1 cellular context compared by ENCODE assay signal in genomic region chr17:67717624-67718324, GRCh38.
TF ChIP-seq lines count a peak whose summit lies in the region.

TSS of gene NOL11 (plus strand) at chr17:67717936. CDS start at chr17:67717948, 12 bp downstream.

TF ChIP-seq in K562, 482 proteins besides CTCF, POLR2A, EP300 and RAD21 (continued from another document and continues in another):
- TF ChIP-seq ZHX1 (conservative IDR thresholded peaks at IDR 0.05; ENCODE audit: low read length): peak; percentile 86; the same call in 1 of the 2 replicates
- TF ChIP-seq CEBPZ (IDR thresholded peaks at IDR 0.05; ENCODE audit: borderline replicate concordance, low read depth, low read length): no peak
- TF ChIP-seq ZNF780A (CRISPR knock-in tag; IDR thresholded peaks at IDR 0.05): no peak
- TF ChIP-seq ZNF217 (CRISPR knock-in tag; IDR thresholded peaks at IDR 0.05): no peak
- TF ChIP-seq GTF3C2 (IDR thresholded peaks at IDR 0.05; ENCODE audit: borderline replicate concordance, extremely low read depth, insufficient read length): no peak
- no peak for TF ChIP-seq GATAD2B (IDR thresholded peaks at IDR 0.05; ENCODE audit: borderline replicate concordance)
- TF ChIP-seq, protein P1, sequence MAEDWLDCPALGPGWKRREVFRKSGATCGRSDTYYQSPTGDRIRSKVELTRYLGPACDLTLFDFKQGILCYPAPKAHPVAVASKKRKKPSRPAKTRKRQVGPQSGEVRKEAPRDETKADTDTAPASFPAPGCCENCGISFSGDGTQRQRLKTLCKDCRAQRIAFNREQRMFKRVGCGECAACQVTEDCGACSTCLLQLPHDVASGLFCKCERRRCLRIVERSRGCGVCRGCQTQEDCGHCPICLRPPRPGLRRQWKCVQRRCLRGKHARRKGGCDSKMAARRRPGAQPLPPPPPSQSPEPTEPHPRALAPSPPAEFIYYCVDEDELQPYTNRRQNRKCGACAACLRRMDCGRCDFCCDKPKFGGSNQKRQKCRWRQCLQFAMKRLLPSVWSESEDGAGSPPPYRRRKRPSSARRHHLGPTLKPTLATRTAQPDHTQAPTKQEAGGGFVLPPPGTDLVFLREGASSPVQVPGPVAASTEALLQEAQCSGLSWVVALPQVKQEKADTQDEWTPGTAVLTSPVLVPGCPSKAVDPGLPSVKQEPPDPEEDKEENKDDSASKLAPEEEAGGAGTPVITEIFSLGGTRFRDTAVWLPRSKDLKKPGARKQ (CRISPR knock-in tag; IDR thresholded peaks at IDR 0.05): no peak
- TF ChIP-seq, protein P2, sequence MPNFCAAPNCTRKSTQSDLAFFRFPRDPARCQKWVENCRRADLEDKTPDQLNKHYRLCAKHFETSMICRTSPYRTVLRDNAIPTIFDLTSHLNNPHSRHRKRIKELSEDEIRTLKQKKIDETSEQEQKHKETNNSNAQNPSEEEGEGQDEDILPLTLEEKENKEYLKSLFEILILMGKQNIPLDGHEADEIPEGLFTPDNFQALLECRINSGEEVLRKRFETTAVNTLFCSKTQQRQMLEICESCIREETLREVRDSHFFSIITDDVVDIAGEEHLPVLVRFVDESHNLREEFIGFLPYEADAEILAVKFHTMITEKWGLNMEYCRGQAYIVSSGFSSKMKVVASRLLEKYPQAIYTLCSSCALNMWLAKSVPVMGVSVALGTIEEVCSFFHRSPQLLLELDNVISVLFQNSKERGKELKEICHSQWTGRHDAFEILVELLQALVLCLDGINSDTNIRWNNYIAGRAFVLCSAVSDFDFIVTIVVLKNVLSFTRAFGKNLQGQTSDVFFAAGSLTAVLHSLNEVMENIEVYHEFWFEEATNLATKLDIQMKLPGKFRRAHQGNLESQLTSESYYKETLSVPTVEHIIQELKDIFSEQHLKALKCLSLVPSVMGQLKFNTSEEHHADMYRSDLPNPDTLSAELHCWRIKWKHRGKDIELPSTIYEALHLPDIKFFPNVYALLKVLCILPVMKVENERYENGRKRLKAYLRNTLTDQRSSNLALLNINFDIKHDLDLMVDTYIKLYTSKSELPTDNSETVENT (CRISPR knock-in tag; IDR thresholded peaks at IDR 0.05): peak; percentile 73; the same call in 1 of the 2 replicates
- TF ChIP-seq, protein P3, sequence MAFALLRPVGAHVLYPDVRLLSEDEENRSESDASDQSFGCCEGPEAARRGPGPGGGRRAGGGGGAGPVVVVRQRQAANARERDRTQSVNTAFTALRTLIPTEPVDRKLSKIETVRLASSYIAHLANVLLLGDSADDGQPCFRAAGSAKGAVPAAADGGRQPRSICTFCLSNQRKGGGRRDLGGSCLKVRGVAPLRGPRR (CRISPR knock-in tag; IDR thresholded peaks at IDR 0.05): no peak
- TF ChIP-seq ZNF239 (CRISPR knock-in tag; IDR thresholded peaks at IDR 0.05): no peak
- no peak for TF ChIP-seq ZNF197 (CRISPR knock-in tag; IDR thresholded peaks at IDR 0.05; ENCODE audit: low read depth)
- TF ChIP-seq, protein P4, sequence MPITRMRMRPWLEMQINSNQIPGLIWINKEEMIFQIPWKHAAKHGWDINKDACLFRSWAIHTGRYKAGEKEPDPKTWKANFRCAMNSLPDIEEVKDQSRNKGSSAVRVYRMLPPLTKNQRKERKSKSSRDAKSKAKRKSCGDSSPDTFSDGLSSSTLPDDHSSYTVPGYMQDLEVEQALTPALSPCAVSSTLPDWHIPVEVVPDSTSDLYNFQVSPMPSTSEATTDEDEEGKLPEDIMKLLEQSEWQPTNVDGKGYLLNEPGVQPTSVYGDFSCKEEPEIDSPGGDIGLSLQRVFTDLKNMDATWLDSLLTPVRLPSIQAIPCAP (CRISPR knock-in tag; IDR thresholded peaks at IDR 0.05; ENCODE audit: borderline replicate concordance): peak; percentile 74; the same call in 1 of the 2 replicates
- TF ChIP-seq EZH2 (IDR thresholded peaks at IDR 0.05; ENCODE audit: borderline replicate concordance, low read depth, low read length): no peak
- peak; percentile 3 to 48; a peak in 1 of 4 replicates for TF ChIP-seq SIN3A (IDR thresholded peaks at IDR 0.05; ENCODE audit: borderline replicate concordance in 2 of 2, control insufficient read depth in 1 of 2, low read depth in 2 of 2, low read length in 2 of 2)
- TF ChIP-seq HLTF (IDR thresholded peaks at IDR 0.05): no peak
- no peak for TF ChIP-seq ZBTB17 (CRISPR knock-in tag; IDR thresholded peaks at IDR 0.05)
- TF ChIP-seq ZNF695 (CRISPR knock-in tag; IDR thresholded peaks at IDR 0.05): no peak
- TF ChIP-seq, protein P5, sequence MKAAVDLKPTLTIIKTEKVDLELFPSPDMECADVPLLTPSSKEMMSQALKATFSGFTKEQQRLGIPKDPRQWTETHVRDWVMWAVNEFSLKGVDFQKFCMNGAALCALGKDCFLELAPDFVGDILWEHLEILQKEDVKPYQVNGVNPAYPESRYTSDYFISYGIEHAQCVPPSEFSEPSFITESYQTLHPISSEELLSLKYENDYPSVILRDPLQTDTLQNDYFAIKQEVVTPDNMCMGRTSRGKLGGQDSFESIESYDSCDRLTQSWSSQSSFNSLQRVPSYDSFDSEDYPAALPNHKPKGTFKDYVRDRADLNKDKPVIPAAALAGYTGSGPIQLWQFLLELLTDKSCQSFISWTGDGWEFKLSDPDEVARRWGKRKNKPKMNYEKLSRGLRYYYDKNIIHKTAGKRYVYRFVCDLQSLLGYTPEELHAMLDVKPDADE (conservative IDR thresholded peaks at IDR 0.05; ENCODE audit: control insufficient read depth, low read depth, low read length): no peak; the same call in 1 of the 2 replicates
- TF ChIP-seq LEF1 (IDR thresholded peaks at IDR 0.05): peak; percentile 19; the same call in 1 of the 2 replicates
- no peak for TF ChIP-seq ZNF280B (CRISPR knock-in tag; IDR thresholded peaks at IDR 0.05)
- TF ChIP-seq MAFK (IDR thresholded peaks at IDR 0.05; ENCODE audit: low read length): no peak
- TF ChIP-seq NFRKB (IDR thresholded peaks at IDR 0.05; ENCODE audit: low read depth): peak; percentile 85
- peak; percentile 80 to 84 for TF ChIP-seq NRF1 (conservative IDR thresholded peaks at IDR 0.05 in 1 of 2, IDR thresholded peaks at IDR 0.05 in 1 of 2)
- TF ChIP-seq ATF1 (CRISPR knock-in tag; IDR thresholded peaks at IDR 0.05): no peak
- TF ChIP-seq ATF1 (tag; IDR thresholded peaks at IDR 0.05): peak; percentile 86
- TF ChIP-seq, protein P6, sequence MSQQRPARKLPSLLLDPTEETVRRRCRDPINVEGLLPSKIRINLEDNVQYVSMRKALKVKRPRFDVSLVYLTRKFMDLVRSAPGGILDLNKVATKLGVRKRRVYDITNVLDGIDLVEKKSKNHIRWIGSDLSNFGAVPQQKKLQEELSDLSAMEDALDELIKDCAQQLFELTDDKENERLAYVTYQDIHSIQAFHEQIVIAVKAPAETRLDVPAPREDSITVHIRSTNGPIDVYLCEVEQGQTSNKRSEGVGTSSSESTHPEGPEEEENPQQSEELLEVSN (IDR thresholded peaks at IDR 0.05; ENCODE audit: borderline replicate concordance in 1 of 2, extremely low read depth in 1 of 2, insufficient read depth in 1 of 2, insufficient read length in 1 of 2, low read depth in 1 of 2, low read length in 1 of 2, poor library complexity in 1 of 2, severe bottlenecking in 1 of 2): peak; percentile 37 to 43
- peak; percentile 88 for TF ChIP-seq PML (IDR thresholded peaks at IDR 0.05; ENCODE audit: low read length)
- no peak for TF ChIP-seq ZNF175 (CRISPR knock-in tag; IDR thresholded peaks at IDR 0.05; ENCODE audit: low read depth)
- no peak for TF ChIP-seq RHOXF2B (CRISPR knock-in tag; conservative IDR thresholded peaks at IDR 0.05)
- TF ChIP-seq SAFB (IDR thresholded peaks at IDR 0.05; ENCODE audit: borderline replicate concordance, low read depth, low read length): no peak
- no peak for TF ChIP-seq ZNF184 (CRISPR knock-in tag; IDR thresholded peaks at IDR 0.05)
- TF ChIP-seq ZNF444 (CRISPR knock-in tag; IDR thresholded peaks at IDR 0.05): no peak
- TF ChIP-seq POLR2H (tag; IDR thresholded peaks at IDR 0.05; ENCODE audit: low read depth): peak; percentile 97
- TF ChIP-seq ZMIZ1 (IDR thresholded peaks at IDR 0.05; ENCODE audit: low read depth in 2 of 2, low read length in 2 of 2): no peak; a peak in 1 of 4 replicates
- peak; percentile 82 to 86 for TF ChIP-seq FOXK2 (conservative IDR thresholded peaks at IDR 0.05 in 1 of 2, IDR thresholded peaks at IDR 0.05 in 1 of 2; ENCODE audit: low read depth in 2 of 2)
